ENCODE assay signal across 8 cellular contexts in genomic region chrX:24148118-24148517, GRCh38. TPM values are rescaled to one million over a fixed set of nuclear protein-coding genes. Genes with fewer than 3 reads are reported as not detected.
DNase-seq lines count a peak whose midpoint lies in the region; ATAC-seq and TF ChIP-seq lines count a peak whose summit lies in the region.

No MANE protein-coding gene starts in this region.

- no peak overlapping the region for H3K27ac ChIP-seq in GM23338 (ENCODE audit: low read depth)
- H3K27ac ChIP-seq in gastrocnemius medialis, result peak overlapping the region; percentile 93 to 99 (median 95)

- H3K9me3 ChIP-seq in gastrocnemius medialis, result no peaks in the 10 kb centered on the region

- ATAC-seq in GM23338, result no peak
- ATAC-seq in gastrocnemius medialis, result no peak
- no peak for ATAC-seq in GM21423 (IDR thresholded peaks at IDR 0.05; ENCODE audit: unreplicated experiment)

- H2AFZ ChIP-seq in GM23338, result no peak overlapping the region

- H3K36me3 ChIP-seq in GM23338 (ENCODE audit: insufficient read depth) (no peaks in the 10 kb centered on the region), gastrocnemius medialis (no peaks in the 10 kb centered on the region)

- H3K9me2 ChIP-seq in GM23338 (ENCODE audit: insufficient read depth), result no peaks in the 10 kb centered on the region

- H3K27me3 Mint-ChIP-seq in GM23338 (ENCODE audit: insufficient read depth, low read depth, poor library complexity), result no peaks in the 10 kb centered on the region

- TF ChIP-seq CTCF in GM23338 (conservative IDR thresholded peaks at IDR 0.05; ENCODE audit: low read depth in 2 of 2) (no peak), gastrocnemius medialis (IDR thresholded peaks at IDR 0.05 in 4 of 5, conservative IDR thresholded peaks at IDR 0.05 in 1 of 5) (no peak)

- H3K4me1 ChIP-seq in GM23338 (ENCODE audit: insufficient read depth) (peaks cover 27% of the 10 kb centered on the region), gastrocnemius medialis (peaks cover 36 to 45% of the 10 kb centered on the region in 2 donors)

- H3F3A ChIP-seq in GM23338 (replicated peaks; ENCODE audit: low read depth), result peaks cover 6% of the 10 kb centered on the region; the same call in 1 of the 2 replicates

- H3K4me3 Mint-ChIP-seq in GM23338, result peak overlapping the region; percentile 77

- 0 out of 2 replicates have a peak overlapping the region, but pooled peaks have one; percentile 88 for H3K4me3 ChIP-seq in GM23338
- H3K4me3 ChIP-seq in gastrocnemius medialis, result peak overlapping the region; percentile 58 to 85 (median 70)

- H3K36me3 Mint-ChIP-seq in GM23338 (ENCODE audit: low read depth), result peaks cover 8% of the 10 kb centered on the region

- H3K27me3 ChIP-seq in GM23338 (ENCODE audit: insufficient read depth), result no peaks in the 10 kb centered on the region
- no peaks in the 10 kb centered on the region for H3K27me3 ChIP-seq in gastrocnemius medialis

- in situ Hi-C loops in gastrocnemius medialis (cut with MboI; ENCODE audit: low sequenced_read_pairs in 4 of 4), result no loop called here

- H3K9me3 Mint-ChIP-seq in GM23338, result no peaks in the 10 kb centered on the region

- peaks cover 45% of the 10 kb centered on the region for H3K4me1 Mint-ChIP-seq in GM23338

- DNase-seq in GM23338 (ENCODE audit: low spot score), result no peak
- peak; percentile 27 for DNase-seq in RPMI7951 (ENCODE audit: low read depth)
- DNase-seq in erythroblast (lab: John Stamatoyannopoulos, UW), result peak; percentile 3 to 19
- no peak for DNase-seq in gastrocnemius medialis
- DNase-seq in activated CD4-positive, CD25-positive, alpha-beta regulatory T cell (lab: John Stamatoyannopoulos, UW), result no peak
- no peak for DNase-seq in NCI-H748 treated with DMSO at 0.1 percent for 48 hours (lab: John Stamatoyannopoulos, UW)
- DNase-seq in OCI-M2 (lab: John Stamatoyannopoulos, UW; ENCODE audit: unreplicated experiment), result no peak

- no peaks in the 10 kb centered on the region for H4K20me1 ChIP-seq in GM23338 (replicated peaks; ENCODE audit: insufficient read depth)

- no peak for TF ChIP-seq POLR2A in erythroblast (IDR thresholded peaks at IDR 0.05; ENCODE audit: low read length)
- no peak for TF ChIP-seq POLR2A in gastrocnemius medialis (IDR thresholded peaks at IDR 0.05)

- intact Hi-C loops in gastrocnemius medialis (cut with DNase I; ENCODE audit: low total_unique reads), result no loop called here

- peaks cover 26% of the 10 kb centered on the region for H3K79me2 ChIP-seq in GM23338 (replicated peaks; ENCODE audit: insufficient read depth)

- peak overlapping the region; percentile 80; the same call in 1 of the 2 replicates for H3K4me2 ChIP-seq in GM23338

- H3K27ac Mint-ChIP-seq in GM23338, result peak overlapping the region; percentile 94; the same call in 1 of the 2 replicates

TF ChIP-seq in GM23338, 12 proteins besides CTCF, POLR2A, EP300 and RAD21 (continues in another document):
- TF ChIP-seq JUNB (IDR thresholded peaks at IDR 0.05; ENCODE audit: unreplicated experiment), result no peak
- no peak for TF ChIP-seq ZNF462 (CRISPR knock-in tag; IDR thresholded peaks at IDR 0.05)
- no peak for TF ChIP-seq EZH2phosphoT487 (IDR thresholded peaks at IDR 0.05; ENCODE audit: unreplicated experiment)
- TF ChIP-seq ETS1 (IDR thresholded peaks at IDR 0.05), result no peak
- TF ChIP-seq POLR2AphosphoS5 (IDR thresholded peaks at IDR 0.05; ENCODE audit: low read depth), result no peak
- no peak for TF ChIP-seq ZNF114 (CRISPR knock-in tag; IDR thresholded peaks at IDR 0.05)
- TF ChIP-seq CREB1 (CRISPR knock-in tag; IDR thresholded peaks at IDR 0.05; ENCODE audit: low read depth), result no peak
- no peak for TF ChIP-seq NANOG (IDR thresholded peaks at IDR 0.05; ENCODE audit: borderline replicate concordance)
- TF ChIP-seq EZH2 (IDR thresholded peaks at IDR 0.05; ENCODE audit: low read depth, unreplicated experiment), result no peak
- TF ChIP-seq STAT1 (IDR thresholded peaks at IDR 0.05; ENCODE audit: unreplicated experiment), result no peak

RNA-seq across cellular contexts. Expression of gene ZFX, which starts 1.4 kb away (rescaled TPM):
- 15.4 and 15.9 TPM in 2 replicates for total RNA-seq in GM23338 (2014; rRNA removed; shearing (Covaris generic))
- 8.3 and 11.0 TPM in 2 replicates for polyA plus RNA-seq in GM23338 (2016; fragmentation: Nextera tagmentation; extraction: Ambion mirVana)
- total RNA-seq in RPMI7951 (2014; rRNA removed; shearing (Covaris generic)), result 36.9 and 37.6 TPM in 2 replicates
- total RNA-seq in gastrocnemius medialis, result 10 to 100 TPM; 42.9 to 63.3 (median 57.3) TPM

Comparison
In these comparisons a context has a peak if more than half of its experiments do, and no peak if none do; other contexts are left out.
1. DNase-seq: peak in RPMI7951 (single experiment) and erythroblast (2 of 2); none in GM23338 (single experiment), gastrocnemius medialis (0 of 2), activated CD4-positive, CD25-positive, alpha-beta regulatory T cell (0 of 4), NCI-H748 treated with DMSO at 0.1 percent for 48 hours (single experiment) and OCI-M2 (single experiment).